Comparison of ENCODE assay signal across 1 cellular context in genomic region chr20:57802877-57803717, GRCh38.
A peak's percentile ranks its signal among the peaks of the same experiment; 100 is the strongest.
TF ChIP-seq lines count a peak whose summit lies in the region.

No MANE protein-coding gene starts in this region.

TF ChIP-seq in SK-N-SH, 30 proteins besides CTCF, POLR2A, EP300 and RAD21:
- peak; percentile 80; the same call in 1 of the 2 replicates for TF ChIP-seq REST (IDR thresholded peaks at IDR 0.05; ENCODE audit: low read depth, low read length)
- no peak for TF ChIP-seq SMC3 (IDR thresholded peaks at IDR 0.05; ENCODE audit: low read depth, low read length)
- no peak for TF ChIP-seq NFIC (IDR thresholded peaks at IDR 0.05; ENCODE audit: borderline replicate concordance)
